Comparison of ENCODE assay signal across 10 cellular contexts in the genomic region with DNA sequence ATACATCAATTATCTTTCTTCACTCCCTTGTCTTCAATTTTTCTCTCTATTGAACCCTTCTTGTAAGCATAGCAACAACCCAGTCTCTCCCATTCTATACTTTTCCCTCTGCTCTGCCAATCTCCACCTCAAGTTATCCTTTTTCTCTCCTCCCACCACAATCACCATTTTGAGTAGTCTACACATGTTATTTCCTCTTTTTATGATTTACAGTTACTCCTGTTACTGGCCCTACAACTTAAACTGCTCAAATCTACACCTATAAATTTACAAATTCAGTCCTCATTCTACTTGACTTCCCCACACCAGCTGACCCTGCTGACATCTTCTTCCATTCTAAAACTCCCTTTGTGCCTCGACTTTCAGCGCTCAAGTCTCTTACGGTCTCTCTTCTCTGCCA.
DNase-seq lines count a peak whose midpoint lies in the region; ATAC-seq, FAIRE-seq and TF ChIP-seq lines count a peak whose summit lies in the region.
"Had no signal": no experiment of that assay in that cellular context is flagged by ENCODE, and none has a peak within 500 bp of the region (broad histone marks: within the 10 kb centered on the region; RNA-seq: fewer than 3 reads in every experiment).

No MANE protein-coding gene starts in this region.

- no TSS peak for BruUV-seq in PC-3 (replicated peaks; lab: Mats Ljungman, UMichigan)

- H3K9ac ChIP-seq in Karpas-422 (ENCODE audit: low read length) (no peak overlapping the region), astrocyte (ENCODE audit: low read length) (peak overlapping the region; percentile 33), PC-3 (ENCODE audit: low read length) (no peak overlapping the region)

- no peaks in the 10 kb centered on the region for H3F3A ChIP-seq in PC-3 (ENCODE audit: low read length, unreplicated experiment)

- H3K79me2 ChIP-seq in Karpas-422 (ENCODE audit: low read length): peaks cover 58% of the 10 kb centered on the region
- H3K79me2 ChIP-seq in astrocyte (ENCODE audit: insufficient read depth, low read length): peaks cover 7% of the 10 kb centered on the region
- no peaks in the 10 kb centered on the region for H3K79me2 ChIP-seq in PC-3 (ENCODE audit: low read length)

- ATAC-seq in CD4-positive, CD25-positive, alpha-beta regulatory T cell (ENCODE audit: low read depth in 2 of 2): no peak
- no peak for ATAC-seq in naive thymus-derived CD8-positive, alpha-beta T cell
- ATAC-seq in PC-3: no peak

- H3K36me3 Mint-ChIP-seq in CD4-positive, CD25-positive, alpha-beta regulatory T cell: peaks cover 25% of the 10 kb centered on the region
- peaks cover 3% of the 10 kb centered on the region for H3K36me3 Mint-ChIP-seq in astrocyte (ENCODE audit: low read depth, unreplicated experiment)
- H3K36me3 Mint-ChIP-seq in naive thymus-derived CD8-positive, alpha-beta T cell: peaks cover 0 to 36% (median 6%) of the 10 kb centered on the region in 3 donors

- CTCF ChIA-PET in PC-3 (lab: Charles Lee): no interaction called here

- POLR2A ChIA-PET in naive thymus-derived CD8-positive, alpha-beta T cell (lab: Charles Lee): no interaction called here
- POLR2A ChIA-PET in PC-3 (lab: Charles Lee; ENCODE audit: unreplicated experiment): interaction anchor here (0.6 kb wide), 2 partner anchors 16 to 58 kb away, joined by 4 read pairs; no protein-coding TSS in a partner anchor

- H3K4me1 ChIP-seq in CD4-positive, CD25-positive, alpha-beta regulatory T cell (ENCODE audit: control insufficient read depth, insufficient read depth, low read length, poor library complexity, severe bottlenecking): no peaks in the 10 kb centered on the region
- H3K4me1 ChIP-seq in Karpas-422 (ENCODE audit: low read length) (peaks cover 36% of the 10 kb centered on the region), astrocyte (ENCODE audit: insufficient read depth, low read length) (peaks cover 2% of the 10 kb centered on the region), PC-3 (ENCODE audit: insufficient read depth, low read length) (no peaks in the 10 kb centered on the region)

- H3K4me3 Mint-ChIP-seq in CD4-positive, CD25-positive, alpha-beta regulatory T cell: peak overlapping the region in 1 of 4 donors; percentile 3
- peak overlapping the region; percentile 5 for H3K4me3 Mint-ChIP-seq in astrocyte (ENCODE audit: unreplicated experiment)
- peak overlapping the region in 1 of 10 donors; percentile 8 for H3K4me3 Mint-ChIP-seq in naive thymus-derived CD8-positive, alpha-beta T cell

- no peaks in the 10 kb centered on the region for H4K20me1 ChIP-seq in Karpas-422 (ENCODE audit: insufficient read depth, low read depth, low read length)
- no peaks in the 10 kb centered on the region for H4K20me1 ChIP-seq in astrocyte (ENCODE audit: insufficient read depth, low read length)
- H4K20me1 ChIP-seq in PC-3 (ENCODE audit: low read length): no peaks in the 10 kb centered on the region

- H3K9me3 Mint-ChIP-seq in CD4-positive, CD25-positive, alpha-beta regulatory T cell: no peaks in the 10 kb centered on the region
- H3K9me3 Mint-ChIP-seq in astrocyte (ENCODE audit: unreplicated experiment): no peaks in the 10 kb centered on the region
- no peaks in the 10 kb centered on the region for H3K9me3 Mint-ChIP-seq in naive thymus-derived CD8-positive, alpha-beta T cell

- peak overlapping the region in 2 of 3 donors; percentile 33 to 75 for H3K27ac Mint-ChIP-seq in CD4-positive, CD25-positive, alpha-beta regulatory T cell
- H3K27ac Mint-ChIP-seq in astrocyte (ENCODE audit: unreplicated experiment): peak overlapping the region; percentile 89
- peak overlapping the region in 9 of 10 donors; percentile 2 to 70 (median 11) for H3K27ac Mint-ChIP-seq in naive thymus-derived CD8-positive, alpha-beta T cell

- H3K9me2 ChIP-seq in Karpas-422 (replicated peaks; ENCODE audit: insufficient read depth, low read length) (no peaks in the 10 kb centered on the region), PC-3 (replicated peaks; ENCODE audit: low read length) (no peaks in the 10 kb centered on the region)

- no peak overlapping the region for H3K4me3 ChIP-seq in CD4-positive, CD25-positive, alpha-beta regulatory T cell (ENCODE audit: low read depth, low read length)
- H3K4me3 ChIP-seq in Karpas-422 (ENCODE audit: low read length) (no peak overlapping the region), astrocyte (ENCODE audit: insufficient read depth, low read depth, low read length) (no peak overlapping the region), PC-3 (ENCODE audit: low read length) (no peak overlapping the region)

- H3K27ac ChIP-seq in CD4-positive, CD25-positive, alpha-beta regulatory T cell (ENCODE audit: insufficient read depth, low read length, poor library complexity, severe bottlenecking): no peak overlapping the region
- H3K27ac ChIP-seq in Karpas-422 (ENCODE audit: low read length) (peak overlapping the region; percentile 5; the same call in 1 of the 2 replicates), astrocyte (ENCODE audit: low read depth, low read length) (peak overlapping the region; percentile 53), PC-3 (ENCODE audit: low read length) (no peak overlapping the region)

- TF ChIP-seq CTCF in astrocyte (IDR thresholded peaks at IDR 0.05; ENCODE audit: insufficient read depth, low read depth, low read length) (no peak), PC-3 (conservative IDR thresholded peaks at IDR 0.05; ENCODE audit: low read depth, low read length) (no peak)

- no peak for FAIRE-seq in astrocyte (lab: Jason Lieb, UNC)
- FAIRE-seq: bronchial epithelial cell, TTC549 had no signal

- peaks cover 23% of the 10 kb centered on the region for H3K36me3 ChIP-seq in CD4-positive, CD25-positive, alpha-beta regulatory T cell (ENCODE audit: control insufficient read depth, insufficient read depth, low read length)
- H3K36me3 ChIP-seq in Karpas-422 (ENCODE audit: insufficient read depth, low read length): 0 out of 2 replicates have a peak, but pooled peaks cover 4% of the 10 kb centered on the region
- no peaks in the 10 kb centered on the region for H3K36me3 ChIP-seq in astrocyte (ENCODE audit: insufficient read depth, low read length)
- H3K36me3 ChIP-seq in PC-3 (ENCODE audit: low read depth, low read length): no peaks in the 10 kb centered on the region; the same call in 1 of the 2 replicates

- H3K27me3 ChIP-seq in CD4-positive, CD25-positive, alpha-beta regulatory T cell (ENCODE audit: control insufficient read depth, insufficient read depth, low read length): no peaks in the 10 kb centered on the region
- no peaks in the 10 kb centered on the region for H3K27me3 ChIP-seq in Karpas-422 (ENCODE audit: low read length)
- no peaks in the 10 kb centered on the region for H3K27me3 ChIP-seq in astrocyte (ENCODE audit: insufficient read depth, low read length)
- no peaks in the 10 kb centered on the region for H3K27me3 ChIP-seq in PC-3 (ENCODE audit: low read length)

- no peaks in the 10 kb centered on the region for H3K27me3 Mint-ChIP-seq in CD4-positive, CD25-positive, alpha-beta regulatory T cell
- H3K27me3 Mint-ChIP-seq in astrocyte (ENCODE audit: low read depth, unreplicated experiment): no peaks in the 10 kb centered on the region
- no peaks in the 10 kb centered on the region for H3K27me3 Mint-ChIP-seq in naive thymus-derived CD8-positive, alpha-beta T cell

- intact Hi-C loops in PC-3 (cut with micrococcal nuclease): no loop called here

- H2AFZ ChIP-seq in Karpas-422 (ENCODE audit: low read length) (no peak overlapping the region), astrocyte (ENCODE audit: low read depth, low read length) (no peak overlapping the region), PC-3 (ENCODE audit: low read length) (no peak overlapping the region)

- H3K9me3 ChIP-seq in CD4-positive, CD25-positive, alpha-beta regulatory T cell (ENCODE audit: control insufficient read depth in 2 of 2, low read length in 2 of 2): no peaks in the 10 kb centered on the region
- no peaks in the 10 kb centered on the region for H3K9me3 ChIP-seq in Karpas-422 (ENCODE audit: low read length)
- H3K9me3 ChIP-seq in astrocyte (ENCODE audit: insufficient read depth, low read depth, low read length): no peaks in the 10 kb centered on the region
- no peaks in the 10 kb centered on the region for H3K9me3 ChIP-seq in PC-3 (ENCODE audit: low read length)

- no peak overlapping the region for H3K4me2 ChIP-seq in Karpas-422 (ENCODE audit: low read depth, low read length, poor library complexity, severe bottlenecking)
- H3K4me2 ChIP-seq in astrocyte (ENCODE audit: low read length): peak overlapping the region; percentile 40
- no peak overlapping the region for H3K4me2 ChIP-seq in PC-3 (ENCODE audit: low read length)

- DNase-seq in CD4-positive, CD25-positive, alpha-beta regulatory T cell: no peak
- DNase-seq in Karpas-422 (no peak), astrocyte (ENCODE audit: low read depth) (no peak), midbrain (lab: John Stamatoyannopoulos, UW) (no peak), PC-3 (no peak), KG1 (lab: John Stamatoyannopoulos, UW) (no peak), AG20443 (ENCODE audit: low spot score) (no peak)
- DNase-seq in naive thymus-derived CD8-positive, alpha-beta T cell: no peak

- H3K4me1 Mint-ChIP-seq in CD4-positive, CD25-positive, alpha-beta regulatory T cell: peaks cover 10 to 21% (median 16%) of the 10 kb centered on the region in 4 donors
- H3K4me1 Mint-ChIP-seq in astrocyte (ENCODE audit: low read depth, unreplicated experiment): peaks cover 28% of the 10 kb centered on the region
- peaks cover 9 to 22% (median 12%) of the 10 kb centered on the region in 4 donors for H3K4me1 Mint-ChIP-seq in naive thymus-derived CD8-positive, alpha-beta T cell

Comparison
In these comparisons a context has a peak if more than half of its experiments do, and no peak if none do; other contexts are left out.
1. H3K27ac ChIP-seq: peak in Karpas-422 (single experiment) and astrocyte (single experiment); none in CD4-positive, CD25-positive, alpha-beta regulatory T cell (single experiment) and PC-3 (single experiment).
2. H3K27ac Mint-ChIP-seq: peak in every context shown above with its lines; median percentile 89 in astrocyte; 54 in CD4-positive, CD25-positive, alpha-beta regulatory T cell; 11 in naive thymus-derived CD8-positive, alpha-beta T cell.